Comparison of ENCODE assay signal across 8 cellular contexts in genomic region chr15:74365619-74366445, GRCh38. TPM values are rescaled to one million over a fixed set of nuclear protein-coding genes. Genes with fewer than 3 reads are reported as not detected.
DNase-seq lines count a peak whose midpoint lies in the region; ATAC-seq and TF ChIP-seq lines count a peak whose summit lies in the region.

No MANE protein-coding gene starts in this region.

- ATAC-seq in lung (ENCODE audit: insufficient read depth, low FRiP score) (peak; percentile 69), HG02588 (IDR thresholded peaks at IDR 0.05; ENCODE audit: unreplicated experiment) (no peak), HG03520 (IDR thresholded peaks at IDR 0.05; ENCODE audit: unreplicated experiment) (no peak)

- H3K4me1 ChIP-seq in lung (ENCODE audit: control insufficient read depth in 2 of 2, insufficient read depth in 2 of 2, low read length in 2 of 2) (peaks cover 0 to 4% of the 10 kb centered on the region in 2 donors), tibial nerve (peaks cover 0 to 21% (median 3%) of the 10 kb centered on the region in 4 donors)

- DNase-seq in stimulated activated CD4-positive, alpha-beta T cell treated with anti-CD3 and anti-CD28 coated beads, Interleukin-15, amount 100 ng/mL, for 24 hours = peak; percentile 39
- DNase-seq in stimulated activated CD4-positive, alpha-beta T cell treated with anti-CD3 and anti-CD28 coated beads, Interleukin-12 subunit alpha, Interleukin-12 subunit beta, amount 100 ng/mL, for 4 hours = no peak
- DNase-seq in ecto neural progenitor cell (ENCODE audit: low spot score) (peak; percentile 83), lung (ENCODE audit: low spot score) (no peak), tibial nerve (ENCODE audit: low spot score in 2 of 2) (peak; percentile 39 to 41), SKM-1 (lab: John Stamatoyannopoulos, UW; ENCODE audit: unreplicated experiment) (no peak)

- no peaks in the 10 kb centered on the region for H3K36me3 ChIP-seq in lung (ENCODE audit: control insufficient read depth in 2 of 2, insufficient read depth in 2 of 2, low read length in 2 of 2)
- H3K36me3 ChIP-seq in tibial nerve = no peaks in the 10 kb centered on the region

- H3K4me3 ChIP-seq in lung (peak overlapping the region; percentile 41), tibial nerve (peak overlapping the region; percentile 45 to 82 (median 50))

- H3K27me3 ChIP-seq in lung (ENCODE audit: control insufficient read depth, insufficient read depth) (no peaks in the 10 kb centered on the region), tibial nerve (no peaks in the 10 kb centered on the region)

- TF ChIP-seq CTCF in lung (IDR thresholded peaks at IDR 0.05; ENCODE audit: control extremely low read depth, extremely low read depth) = no peak
- peak in 1 of 5 experiments; percentile 19 for TF ChIP-seq CTCF in tibial nerve (IDR thresholded peaks at IDR 0.05)

- no peak for TF ChIP-seq POLR2A in tibial nerve (IDR thresholded peaks at IDR 0.05)

- 3 to 4% methylated on average over 73 to 75 of the region's 75 CpGs for WGBS in lung, 2 donors
- WGBS in tibial nerve, 2 donors = 9 to 10% methylated on average over 67 to 75 of the region's 75 CpGs

- H3K9me3 ChIP-seq in lung (ENCODE audit: control insufficient read depth in 2 of 2, insufficient read depth in 1 of 2, low read length in 1 of 2) = no peaks in the 10 kb centered on the region
- no peaks in the 10 kb centered on the region for H3K9me3 ChIP-seq in tibial nerve

- peak overlapping the region in 1 of 2 donors; percentile 33 for H3K27ac ChIP-seq in lung (ENCODE audit: low read depth in 1 of 2, low read length in 1 of 2)
- peak overlapping the region; percentile 38 to 82 (median 66) for H3K27ac ChIP-seq in tibial nerve

- TF ChIP-seq EP300 in tibial nerve (IDR thresholded peaks at IDR 0.05) = peak in 1 of 2 donors; percentile 13

RNA-seq across cellular contexts. Expression of gene CYP11A1, which starts 1.6 kb away (rescaled TPM):
- total RNA-seq in lung = under 1 TPM; 0.74 to 0.97 TPM
- polyA plus RNA-seq in lung = under 1 TPM; 0.15 to 0.65 TPM
- total RNA-seq in tibial nerve = 1 to 10 TPM; 2.4 to 5.7 (median 4.1) TPM

Comparison
In these comparisons a context has a peak if more than half of its experiments do, and no peak if none do; other contexts are left out.
1. DNase-seq: peak in stimulated activated CD4-positive, alpha-beta T cell treated with anti-CD3 and anti-CD28 coated beads, Interleukin-15, amount 100 ng/mL, for 24 hours (single experiment), ecto neural progenitor cell (single experiment) and tibial nerve (2 of 2); none in stimulated activated CD4-positive, alpha-beta T cell treated with anti-CD3 and anti-CD28 coated beads, Interleukin-12 subunit alpha, Interleukin-12 subunit beta, amount 100 ng/mL, for 4 hours (single experiment), lung (single experiment) and SKM-1 (single experiment).